8 cellular contexts compared by ENCODE assay signal in genomic region chr5:90409318-90410177, GRCh38. TPM values are rescaled to one million over a fixed set of nuclear protein-coding genes. Genes with fewer than 3 reads are reported as not detected.
DNase-seq lines count a peak whose midpoint lies in the region; ATAC-seq, FAIRE-seq and TF ChIP-seq lines count a peak whose summit lies in the region.

CETN3 (minus strand) TSS chr5:90409756; CDS start chr5:90409661, 95 bp downstream.

- no peak for TF ChIP-seq CTCF in GM12865 (IDR thresholded peaks at IDR 0.05; ENCODE audit: insufficient read depth, low read depth, low read length, missing control alignments)
- no peak for TF ChIP-seq CTCF in SU-DHL-6 (IDR thresholded peaks at IDR 0.05; ENCODE audit: insufficient read depth, low read length, poor library complexity, severe bottlenecking)
- no peak for TF ChIP-seq CTCF in pancreas (IDR thresholded peaks at IDR 0.05)
- TF ChIP-seq CTCF in tibial artery (IDR thresholded peaks at IDR 0.05): no peak

- no peak within 1 kb of the TSS for H3K27ac Mint-ChIP-seq in activated naive CD8-positive, alpha-beta T cell treated with anti-CD3 and anti-CD28 coated beads, Interleukin-2, amount 50 U/mL, for 24 hours

- no peaks in the 10 kb centered on the region for H4K20me1 ChIP-seq in SU-DHL-6 (ENCODE audit: low read depth, low read length)

- peak within 1 kb of the TSS; percentile 95 for H3K4me3 ChIP-seq in GM12865 (ENCODE audit: low read depth, low read length)
- H3K4me3 ChIP-seq in SU-DHL-6 (ENCODE audit: insufficient read depth, low read length, poor library complexity, severe bottlenecking): peak within 1 kb of the TSS; percentile 92
- peak within 1 kb of the TSS; percentile 38 to 89 (median 65) for H3K4me3 ChIP-seq in pancreas
- peak within 1 kb of the TSS; percentile 85 for H3K4me3 ChIP-seq in tibial artery

- H3K9me3 ChIP-seq in SU-DHL-6 (ENCODE audit: insufficient read depth, low read length) (no peaks in the 10 kb centered on the region), pancreas (no peaks in the 10 kb centered on the region), tibial artery (no peaks in the 10 kb centered on the region)

- WGBS in pancreas, 2 donors: 0 to 1% methylated on average over 51 of the region's 51 CpGs

- FAIRE-seq in pancreas (lab: Jason Lieb, UNC): peak; percentile 89

- peak within 1 kb of the TSS; percentile 90 for H2AFZ ChIP-seq in SU-DHL-6 (ENCODE audit: low read depth, low read length, severe bottlenecking)

- peaks cover 0 to 3% (median 0%) of the 10 kb centered on the region in 3 donors for H3K4me1 ChIP-seq in pancreas
- H3K4me1 ChIP-seq in tibial artery: peaks cover 0 to 11% (median 5%) of the 10 kb centered on the region in 4 donors

- H3F3A ChIP-seq in SU-DHL-6 (ENCODE audit: insufficient read depth): peaks cover 10% of the 10 kb centered on the region

- H3K79me2 ChIP-seq in SU-DHL-6 (ENCODE audit: insufficient read depth, low read length): peaks cover 31% of the 10 kb centered on the region

- no peaks in the 10 kb centered on the region for H3K27me3 Mint-ChIP-seq in activated naive CD8-positive, alpha-beta T cell treated with anti-CD3 and anti-CD28 coated beads, Interleukin-2, amount 50 U/mL, for 24 hours

- H3K4me2 ChIP-seq in SU-DHL-6 (ENCODE audit: low read depth, low read length, poor library complexity, severe bottlenecking): peak within 1 kb of the TSS; percentile 100

- intact Hi-C loops in Right ventricle myocardium inferior (cut with DNase I): loop anchor here (1.0 to 2.0 kb wide), 2 partner anchors 65 to 120 kb away; partner anchors contain the start of genes LYSMD3, MBLAC2 and POLR3G
- intact Hi-C loops in pancreas (cut with DNase I): no loop called here
- intact Hi-C loops in tibial artery (cut with DNase I; ENCODE audit: low total_unique reads): no loop called here

- DNase-seq in GM12865 (ENCODE audit: low read depth) (peak; percentile 97), NCI-H128 (lab: John Stamatoyannopoulos, UW; ENCODE audit: unreplicated experiment) (peak; percentile 88), Right ventricle myocardium inferior (ENCODE audit: missing footprints) (peak; percentile 96), pancreas (peak; percentile 90 to 94 (median 92)), tibial artery (peak; percentile 94 to 97)
- peak; percentile 87 for DNase-seq in activated naive CD8-positive, alpha-beta T cell treated with anti-CD3 and anti-CD28 coated beads, Interleukin-2, amount 50 U/mL, for 24 hours

- no peak within 1 kb of the TSS for H3K4me3 Mint-ChIP-seq in activated naive CD8-positive, alpha-beta T cell treated with anti-CD3 and anti-CD28 coated beads, Interleukin-2, amount 50 U/mL, for 24 hours

- H3K4me1 Mint-ChIP-seq in activated naive CD8-positive, alpha-beta T cell treated with anti-CD3 and anti-CD28 coated beads, Interleukin-2, amount 50 U/mL, for 24 hours: peaks cover 30% of the 10 kb centered on the region

- peak within 1 kb of the TSS; percentile 94 for H3K27ac ChIP-seq in SU-DHL-6 (ENCODE audit: low read depth, low read length)
- peak within 1 kb of the TSS; percentile 89 to 93 (median 90) for H3K27ac ChIP-seq in pancreas
- H3K27ac ChIP-seq in tibial artery: peak within 1 kb of the TSS; percentile 94 to 96

- H3K27me3 ChIP-seq in SU-DHL-6 (ENCODE audit: low read length) (no peaks in the 10 kb centered on the region), pancreas (no peaks in the 10 kb centered on the region), tibial artery (no peaks in the 10 kb centered on the region)

- peak within 1 kb of the TSS; percentile 97 for H3K9ac ChIP-seq in SU-DHL-6 (ENCODE audit: low read length)

- ATAC-seq in HG02759 (IDR thresholded peaks at IDR 0.05; ENCODE audit: unreplicated experiment) (peak; percentile 93), Right ventricle myocardium inferior (peak; percentile 99), pancreas (peak; percentile 94 to 98 (median 95))
- ATAC-seq in activated naive CD8-positive, alpha-beta T cell treated with anti-CD3 and anti-CD28 coated beads, Interleukin-2, amount 50 U/mL, for 24 hours: peak; percentile 96

- H3K9me2 ChIP-seq in SU-DHL-6 (replicated peaks; ENCODE audit: insufficient read depth, low read length): no peaks in the 10 kb centered on the region

- H3K9me3 Mint-ChIP-seq in activated naive CD8-positive, alpha-beta T cell treated with anti-CD3 and anti-CD28 coated beads, Interleukin-2, amount 50 U/mL, for 24 hours: no peaks in the 10 kb centered on the region

- peaks cover 17% of the 10 kb centered on the region for H3K36me3 Mint-ChIP-seq in activated naive CD8-positive, alpha-beta T cell treated with anti-CD3 and anti-CD28 coated beads, Interleukin-2, amount 50 U/mL, for 24 hours (ENCODE audit: low read depth)

- H3K36me3 ChIP-seq in SU-DHL-6 (ENCODE audit: low read length) (peaks cover 18% of the 10 kb centered on the region; the same call in 1 of the 2 replicates), pancreas (no peaks in the 10 kb centered on the region), tibial artery (no peaks in the 10 kb centered on the region)

RNA-seq across cellular contexts. Expression of gene CETN3, which starts in this region (rescaled TPM):
- total RNA-seq in Right ventricle myocardium inferior: 27.9 TPM
- 10 to 100 TPM in 1 of 6 donors, 1 to 10 TPM in 5; 3.3 to 10.0 (median 5.0) TPM for total RNA-seq in pancreas
- 1 to 10 TPM; 5.6 to 9.7 TPM for polyA plus RNA-seq in pancreas

Comparison
In these comparisons a context has a peak if more than half of its experiments do, and no peak if none do; other contexts are left out.
1. Peak in every context shown above with its lines: DNase-seq, ATAC-seq, H3K4me3 ChIP-seq and H3K27ac ChIP-seq.